10 cellular contexts compared by ENCODE assay signal in genomic region chr1:222048030-222048632, GRCh38.
DNase-seq lines count a peak whose midpoint lies in the region; ATAC-seq and TF ChIP-seq lines count a peak whose summit lies in the region.
"Had no signal": no experiment of that assay in that cellular context is flagged by ENCODE, and none has a peak within 500 bp of the region (broad histone marks: within the 10 kb centered on the region; RNA-seq: fewer than 3 reads in every experiment).

No MANE protein-coding gene starts in this region.

- no TSS peak for BruUV-seq in MCF 10A (replicated peaks; lab: Mats Ljungman, UMichigan)

- no peak overlapping the region for H2AFZ ChIP-seq in Karpas-422 (ENCODE audit: low read length)

- DNase-seq in MCF 10A (ENCODE audit: unreplicated experiment) (peak; percentile 55), breast epithelium (ENCODE audit: low spot score in 2 of 2) (no peak), adipocyte (ENCODE audit: low read depth) (peak; percentile 56), left lung (no peak), cerebellar cortex (ENCODE audit: low spot score) (no peak), ACHN (no peak), Karpas-422 (no peak)
- DNase-seq: CD4-positive, CD25-positive, alpha-beta regulatory T cell; glutamatergic neuron had no signal

- no peaks in the 10 kb centered on the region for H3K4me1 ChIP-seq in breast epithelium
- H3K4me1 ChIP-seq in adipocyte (ENCODE audit: control insufficient read depth, insufficient read depth, low read length) = peaks cover 29% of the 10 kb centered on the region
- H3K4me1 ChIP-seq in left lung = no peaks in the 10 kb centered on the region
- H3K4me1 ChIP-seq in Karpas-422 (ENCODE audit: low read length) = no peaks in the 10 kb centered on the region

- H3K79me2 ChIP-seq in Karpas-422 (ENCODE audit: low read length) = no peaks in the 10 kb centered on the region

- no peaks in the 10 kb centered on the region for H3K9me2 ChIP-seq in Karpas-422 (replicated peaks; ENCODE audit: insufficient read depth, low read length)

- H3K27me3 Mint-ChIP-seq in MCF 10A (ENCODE audit: insufficient read depth, unreplicated experiment) = no peaks in the 10 kb centered on the region
- H3K27me3 Mint-ChIP-seq: CD4-positive, CD25-positive, alpha-beta regulatory T cell had no signal

- peak overlapping the region; percentile 25 for H3K9ac ChIP-seq in adipocyte (ENCODE audit: low read length)
- no peak overlapping the region for H3K9ac ChIP-seq in Karpas-422 (ENCODE audit: low read length)

- no peak overlapping the region for H3K4me3 ChIP-seq in breast epithelium
- no peak overlapping the region for H3K4me3 ChIP-seq in adipocyte (ENCODE audit: low read length)
- no peak overlapping the region for H3K4me3 ChIP-seq in left lung
- H3K4me3 ChIP-seq in Karpas-422 (ENCODE audit: low read length) = no peak overlapping the region

- H3K4me2 ChIP-seq in Karpas-422 (ENCODE audit: low read depth, low read length, poor library complexity, severe bottlenecking) = no peak overlapping the region

- POLR2A ChIA-PET in MCF 10A (lab: Yijun Ruan, JAX) = interaction anchor here (0.9 to 1.0 kb wide), 2 partner anchors 13 to 306 kb away, joined by 3 to 7 read pairs; partner anchors contain the start of gene DUSP10

- no peaks in the 10 kb centered on the region for H4K20me1 ChIP-seq in Karpas-422 (ENCODE audit: insufficient read depth, low read depth, low read length)

- H3K9me3 ChIP-seq in breast epithelium (no peaks in the 10 kb centered on the region), adipocyte (ENCODE audit: control insufficient read depth, low read length) (no peaks in the 10 kb centered on the region), left lung (no peaks in the 10 kb centered on the region), Karpas-422 (ENCODE audit: low read length) (no peaks in the 10 kb centered on the region)

- TF ChIP-seq CTCF in MCF 10A (IDR thresholded peaks at IDR 0.05; ENCODE audit: unreplicated experiment) = no peak
- no peak for TF ChIP-seq CTCF in breast epithelium (IDR thresholded peaks at IDR 0.05)
- no peak for TF ChIP-seq CTCF in left lung (IDR thresholded peaks at IDR 0.05)

- no peak overlapping the region for H3K27ac ChIP-seq in breast epithelium
- H3K27ac ChIP-seq in left lung = no peak overlapping the region
- H3K27ac ChIP-seq in Karpas-422 (ENCODE audit: low read length) = no peak overlapping the region

- no peak overlapping the region for H3K4me3 Mint-ChIP-seq in MCF 10A (ENCODE audit: unreplicated experiment)
- H3K4me3 Mint-ChIP-seq: CD4-positive, CD25-positive, alpha-beta regulatory T cell had no signal

- intact Hi-C loops in MCF 10A (cut with micrococcal nuclease) (no loop called here), breast epithelium (cut with DNase I; ENCODE audit: low total_unique reads) (no loop called here), left lung (cut with DNase I) (no loop called here)

- TF ChIP-seq POLR2A in breast epithelium (IDR thresholded peaks at IDR 0.05) = no peak

- CTCF ChIA-PET in MCF 10A (lab: Yijun Ruan, JAX) = interaction anchor here (0.6 to 0.7 kb wide), 4 partner anchors 11 to 1091 kb away, joined by 3 to 5 read pairs (median 4); no protein-coding TSS in a partner anchor

- H3K27me3 ChIP-seq in breast epithelium (no peaks in the 10 kb centered on the region), adipocyte (replicated peaks; ENCODE audit: control insufficient read depth, insufficient read depth, low read length) (no peaks in the 10 kb centered on the region), left lung (no peaks in the 10 kb centered on the region), Karpas-422 (ENCODE audit: low read length) (no peaks in the 10 kb centered on the region)

- H3K36me3 Mint-ChIP-seq in MCF 10A (ENCODE audit: insufficient read depth, unreplicated experiment) = no peaks in the 10 kb centered on the region
- H3K36me3 Mint-ChIP-seq: CD4-positive, CD25-positive, alpha-beta regulatory T cell had no signal

- no peaks in the 10 kb centered on the region for H3K36me3 ChIP-seq in breast epithelium
- no peaks in the 10 kb centered on the region for H3K36me3 ChIP-seq in adipocyte (ENCODE audit: control insufficient read depth, insufficient read depth, low read length, severe bottlenecking)
- H3K36me3 ChIP-seq in left lung = no peaks in the 10 kb centered on the region
- no peaks in the 10 kb centered on the region for H3K36me3 ChIP-seq in Karpas-422 (ENCODE audit: insufficient read depth, low read length)

- H3K4me1 Mint-ChIP-seq in MCF 10A (ENCODE audit: insufficient read depth, unreplicated experiment) = peaks cover 30% of the 10 kb centered on the region

- H3K27ac Mint-ChIP-seq in MCF 10A (ENCODE audit: low read depth, unreplicated experiment) = peak overlapping the region; percentile 24
- H3K27ac Mint-ChIP-seq: CD4-positive, CD25-positive, alpha-beta regulatory T cell had no signal

- peak; percentile 90 for ATAC-seq in HG03432 (IDR thresholded peaks at IDR 0.05; ENCODE audit: unreplicated experiment)
- ATAC-seq in left lung = no peak

- no peaks in the 10 kb centered on the region for H3K9me3 Mint-ChIP-seq in MCF 10A (ENCODE audit: unreplicated experiment)
- H3K9me3 Mint-ChIP-seq: CD4-positive, CD25-positive, alpha-beta regulatory T cell had no signal

- in situ Hi-C loops in ACHN (cut with HindIII; ENCODE audit: low pct_ligation_motif_present, low pct_unique_long_range_greater_than_20kb, low sequenced_read_pairs) = no loop called here

Comparison
In these comparisons a context has a peak if more than half of its experiments do, and no peak if none do; other contexts are left out.
1. DNase-seq: peak in MCF 10A (single experiment) and adipocyte (single experiment); none in breast epithelium (0 of 2), left lung (0 of 2), cerebellar cortex (single experiment), ACHN (single experiment) and Karpas-422 (single experiment).